Comparison of ENCODE assay signal across 14 cellular contexts in the genomic region with DNA sequence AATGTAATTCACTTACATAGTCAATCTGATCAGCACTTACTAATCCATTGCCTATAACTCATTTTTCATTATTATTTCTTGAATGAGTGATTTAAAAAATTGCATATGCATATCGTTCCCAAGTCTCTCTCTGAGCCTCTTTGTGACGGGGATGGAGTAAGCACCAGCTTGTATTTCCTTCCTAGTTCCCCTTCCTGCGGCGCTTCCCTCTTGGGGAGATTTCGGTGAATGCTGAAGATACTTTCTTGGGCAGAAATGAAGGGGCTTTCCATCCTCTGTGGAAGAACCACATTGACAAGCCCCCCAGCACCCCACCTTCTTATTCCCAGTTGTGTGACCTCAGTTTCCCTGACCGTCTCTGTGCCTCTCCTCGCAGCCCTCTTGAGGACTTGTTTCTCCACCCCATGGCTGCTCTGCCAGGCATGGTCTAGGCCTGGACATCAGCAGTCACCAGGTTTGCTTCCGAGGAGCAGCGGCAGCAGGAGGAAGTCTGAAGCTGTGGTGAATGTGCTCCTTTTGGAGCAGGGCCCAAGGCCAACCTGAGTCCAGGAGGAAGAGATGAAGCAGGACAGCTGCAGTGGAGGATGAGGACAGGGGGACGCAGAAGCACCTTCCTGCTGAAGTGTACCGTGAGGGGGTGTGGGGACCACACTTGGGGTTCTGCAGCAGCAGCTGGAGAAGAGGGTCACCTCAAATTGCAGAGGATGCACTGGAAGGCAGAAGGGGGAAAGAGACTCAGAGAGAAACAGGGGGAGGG.
DNase-seq lines count a peak whose midpoint lies in the region; ATAC-seq and TF ChIP-seq lines count a peak whose summit lies in the region.
"Had no signal": no experiment of that assay in that cellular context is flagged by ENCODE, and none has a peak within 500 bp of the region (broad histone marks: within the 10 kb centered on the region; RNA-seq: fewer than 3 reads in every experiment).

No MANE protein-coding gene starts in this region.

- H3K27me3 Mint-ChIP-seq in naive B cell: peaks cover 0 to 6% (median 0%) of the 10 kb centered on the region in 3 donors
- H3K27me3 Mint-ChIP-seq: activated CD4-positive, alpha-beta memory T cell treated with anti-CD3 and anti-CD28 coated beads for 36 hours had no signal

- H3K27ac ChIP-seq in left ventricle myocardium inferior (replicated peaks): peak overlapping the region; percentile 92
- peak overlapping the region; percentile 94 for H3K27ac ChIP-seq in colonic mucosa
- peak overlapping the region; percentile 84 to 87 (median 86) for H3K27ac ChIP-seq in upper lobe of left lung

- H3K4me1 ChIP-seq in left ventricle myocardium inferior (peaks cover 52% of the 10 kb centered on the region), colonic mucosa (peaks cover 37% of the 10 kb centered on the region), upper lobe of left lung (peaks cover 44 to 57% (median 50%) of the 10 kb centered on the region in 4 donors)

- H3K4me1 Mint-ChIP-seq in naive B cell: peaks cover 71 to 82% (median 81%) of the 10 kb centered on the region in 3 donors
- H3K4me1 Mint-ChIP-seq: activated T-helper 17 cell treated with anti-CD3 and anti-CD28 coated beads, Interleukin-2, amount 50 U/mL, for 72 hours had no signal

- TF ChIP-seq POLR2A in upper lobe of left lung (IDR thresholded peaks at IDR 0.05): no peak

- peak overlapping the region in 1 of 2 donors; percentile 85 for H3K9ac ChIP-seq in colonic mucosa (ENCODE audit: low read depth in 2 of 2, low read length in 2 of 2)

- H3K36me3 ChIP-seq in left ventricle myocardium inferior (no peaks in the 10 kb centered on the region), colonic mucosa (no peaks in the 10 kb centered on the region), upper lobe of left lung (no peaks in the 10 kb centered on the region)

- WGBS in upper lobe of left lung, 2 donors: 71 to 76% methylated on average over 11 of the region's 11 CpGs

- no peak for TF ChIP-seq EP300 in upper lobe of left lung (IDR thresholded peaks at IDR 0.05)

- peak overlapping the region; percentile 37 to 97 (median 88) for H3K4me3 Mint-ChIP-seq in naive B cell
- H3K4me3 Mint-ChIP-seq: activated CD4-positive, alpha-beta memory T cell treated with anti-CD3 and anti-CD28 coated beads for 36 hours; activated T-helper 17 cell treated with anti-CD3 and anti-CD28 coated beads, Interleukin-2, amount 50 U/mL, for 72 hours had no signal

- no peaks in the 10 kb centered on the region for H3K9me3 Mint-ChIP-seq in naive B cell
- H3K9me3 Mint-ChIP-seq: activated T-helper 17 cell treated with anti-CD3 and anti-CD28 coated beads, Interleukin-2, amount 50 U/mL, for 72 hours had no signal

- no peaks in the 10 kb centered on the region for H3K27me3 ChIP-seq in left ventricle myocardium inferior (ENCODE audit: low read depth)
- no peaks in the 10 kb centered on the region for H3K27me3 ChIP-seq in colonic mucosa
- no peaks in the 10 kb centered on the region for H3K27me3 ChIP-seq in upper lobe of left lung
- H3K27me3 ChIP-seq: foreskin keratinocyte had no signal

- ATAC-seq in Right ventricle myocardium superior (ENCODE audit: poor library complexity) (no peak), naive B cell (ENCODE audit: low read depth in 2 of 2) (no peak), upper lobe of left lung (ENCODE audit: low FRiP score in 2 of 2) (no peak), GM21825 (IDR thresholded peaks at IDR 0.05; ENCODE audit: unreplicated experiment) (no peak), HG02571 (IDR thresholded peaks at IDR 0.05; ENCODE audit: unreplicated experiment) (no peak)
- ATAC-seq: activated T-helper 17 cell treated with anti-CD3 and anti-CD28 coated beads, Interleukin-2, amount 50 U/mL, for 72 hours; foreskin keratinocyte had no signal

- H3K36me3 Mint-ChIP-seq in naive B cell: no peaks in the 10 kb centered on the region
- H3K36me3 Mint-ChIP-seq: activated CD4-positive, alpha-beta memory T cell treated with anti-CD3 and anti-CD28 coated beads for 36 hours had no signal

- intact Hi-C loops in left ventricle myocardium inferior (cut with micrococcal nuclease) (no loop called here), Right ventricle myocardium superior (cut with DNase I) (loop anchor here (5.0 kb wide), 1 partner anchor 38 kb away; no protein-coding TSS in a partner anchor), colonic mucosa (cut with DNase I) (loop anchor here (5.0 kb wide), 1 partner anchor 33 kb away; no protein-coding TSS in a partner anchor)

- no peak overlapping the region for H3K4me3 ChIP-seq in left ventricle myocardium inferior
- no peak overlapping the region for H3K4me3 ChIP-seq in colonic mucosa
- no peak overlapping the region for H3K4me3 ChIP-seq in upper lobe of left lung

- peak overlapping the region in 4 of 6 donors; percentile 63 to 88 (median 80) for H3K27ac Mint-ChIP-seq in naive B cell
- H3K27ac Mint-ChIP-seq: activated CD4-positive, alpha-beta memory T cell treated with anti-CD3 and anti-CD28 coated beads for 36 hours; activated T-helper 17 cell treated with anti-CD3 and anti-CD28 coated beads, Interleukin-2, amount 50 U/mL, for 72 hours had no signal

- no peak for DNase-seq in left ventricle myocardium inferior
- DNase-seq in Right ventricle myocardium superior: no peak
- peak; percentile 57 for DNase-seq in colonic mucosa
- no peak for DNase-seq in naive B cell
- DNase-seq in upper lobe of left lung: no peak
- no peak for DNase-seq in OCI-M1 (lab: John Stamatoyannopoulos, UW)
- DNase-seq: ACHN; activated CD4-positive, alpha-beta memory T cell treated with anti-CD3 and anti-CD28 coated beads for 36 hours; foreskin keratinocyte; NCI-H1417 treated with DMSO at 0.1 percent for 48 hours; NCI-H524 had no signal

- no peaks in the 10 kb centered on the region for H3K9me3 ChIP-seq in left ventricle myocardium inferior (replicated peaks)
- no peaks in the 10 kb centered on the region for H3K9me3 ChIP-seq in colonic mucosa
- no peaks in the 10 kb centered on the region for H3K9me3 ChIP-seq in upper lobe of left lung

- TF ChIP-seq CTCF in left ventricle myocardium inferior (IDR thresholded peaks at IDR 0.05; ENCODE audit: borderline replicate concordance) (no peak), colonic mucosa (IDR thresholded peaks at IDR 0.05) (no peak), upper lobe of left lung (IDR thresholded peaks at IDR 0.05) (no peak)
